ENCODE assay signal across 9 cellular contexts in the genomic region with DNA sequence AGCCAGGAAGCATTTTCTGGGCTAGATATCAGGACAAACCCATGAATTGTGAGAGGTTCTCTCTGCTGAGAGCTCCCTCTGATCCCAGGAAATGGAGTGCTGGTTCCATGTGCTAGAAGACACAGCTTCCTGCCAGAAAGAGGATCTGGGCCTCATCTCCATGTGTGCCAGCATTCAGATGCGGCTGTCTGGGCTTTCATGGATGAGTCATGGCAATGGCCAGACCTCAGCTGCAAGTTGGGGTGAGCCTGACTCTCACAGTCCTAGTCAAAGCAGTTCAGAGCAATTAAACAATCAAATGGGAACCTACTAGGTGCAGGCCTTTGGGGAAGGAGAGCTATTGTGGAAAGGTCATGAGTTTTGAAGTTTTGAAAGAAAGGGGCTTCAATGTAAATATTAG.
A peak's percentile ranks its signal among the peaks of the same experiment; 100 is the strongest.
DNase-seq lines count a peak whose midpoint lies in the region; ATAC-seq and TF ChIP-seq lines count a peak whose summit lies in the region.
"Had no signal": no experiment of that assay in that cellular context is flagged by ENCODE, and none has a peak within 500 bp of the region (broad histone marks: within the 10 kb centered on the region; RNA-seq: fewer than 3 reads in every experiment).

No MANE protein-coding gene starts in this region.

- TF ChIP-seq CTCF in WTC11 (IDR thresholded peaks at IDR 0.05) (no peak), GM13976 (IDR thresholded peaks at IDR 0.05; ENCODE audit: borderline replicate concordance, control extremely low read depth, extremely low read depth, insufficient read depth, missing control alignments) (no peak)

- no peaks in the 10 kb centered on the region for H3K36me3 ChIP-seq in stomach smooth muscle (ENCODE audit: control insufficient read depth in 2 of 2, insufficient read depth in 2 of 2, low read length in 2 of 2)

- H3K4me1 Mint-ChIP-seq in WTC11, result peaks cover 13% of the 10 kb centered on the region

- H3K27me3 ChIP-seq in stomach smooth muscle (ENCODE audit: control insufficient read depth in 1 of 2, insufficient read depth in 2 of 2, low read length in 2 of 2), result no peaks in the 10 kb centered on the region

- H3K9me3 Mint-ChIP-seq in WTC11, result peaks cover 5% of the 10 kb centered on the region; the same call in 1 of the 2 replicates

- no peak overlapping the region for H3K4me3 Mint-ChIP-seq in WTC11

- no peak overlapping the region for H3K9ac ChIP-seq in stomach smooth muscle (ENCODE audit: low read length in 2 of 2)

- peak overlapping the region; percentile 46 for H3K27ac ChIP-seq in stomach smooth muscle (ENCODE audit: low read length)

- DNase-seq in HK-2 (ENCODE audit: unreplicated experiment) (peak; percentile 24), WTC11 (ENCODE audit: low spot score) (no peak), hepatic stellate cell (ENCODE audit: low spot score) (peak; percentile 55), GM13976 (ENCODE audit: low spot score) (no peak)
- DNase-seq in activated CD4-positive, alpha-beta T cell treated with anti-CD3 and anti-CD28 coated beads for 1 hour, result no peak
- DNase-seq: SHP77 had no signal

- POLR2A ChIA-PET in WTC11 (lab: Charles Lee), result no interaction called here

- H3K36me3 Mint-ChIP-seq in WTC11, result no peaks in the 10 kb centered on the region

- H3K27ac Mint-ChIP-seq in WTC11, result no peak overlapping the region

- H3K4me1 ChIP-seq in stomach smooth muscle (ENCODE audit: control insufficient read depth, insufficient read depth, low read length), result peaks cover 24% of the 10 kb centered on the region

- H3K4me3 ChIP-seq in stomach smooth muscle (ENCODE audit: low read length in 2 of 2), result peak overlapping the region in 1 of 2 donors; percentile 3

- no peaks in the 10 kb centered on the region for H3K9me3 ChIP-seq in stomach smooth muscle (ENCODE audit: control insufficient read depth in 2 of 2, low read length in 2 of 2)

- CTCF ChIA-PET in WTC11 (lab: Charles Lee), result interaction anchor here (0.9 to 1.3 kb wide), 2 partner anchors 32 to 56 kb away, joined by 4 to 5 read pairs; no protein-coding TSS in a partner anchor

- in situ Hi-C loops in GM13976 (cut with MboI; ENCODE audit: low sequenced_read_pairs, unreplicated experiment), result no loop called here

- ATAC-seq in WTC11, result peak; percentile 30; the same call in 1 of the 2 replicates
- ATAC-seq in GM19467 (IDR thresholded peaks at IDR 0.05; ENCODE audit: unreplicated experiment), result no peak
- no peak for ATAC-seq in GM19452 (IDR thresholded peaks at IDR 0.05; ENCODE audit: unreplicated experiment)

- no peaks in the 10 kb centered on the region for H3K27me3 Mint-ChIP-seq in WTC11 (ENCODE audit: low read depth)

TF ChIP-seq in WTC11, 78 proteins besides CTCF, POLR2A, EP300 and RAD21:
- TF ChIP-seq ZNF263 (CRISPR knock-in tag; IDR thresholded peaks at IDR 0.05; ENCODE audit: low read depth) (no peak), ZNF219 (CRISPR knock-in tag; IDR thresholded peaks at IDR 0.05; ENCODE audit: borderline replicate concordance) (no peak), ZNF416 (CRISPR knock-in tag; IDR thresholded peaks at IDR 0.05) (no peak), GTF2I (CRISPR knock-in tag; conservative IDR thresholded peaks at IDR 0.05) (no peak)

Comparison
In these comparisons a context has a peak if more than half of its experiments do, and no peak if none do; other contexts are left out.
1. DNase-seq: peak in HK-2 (single experiment) and hepatic stellate cell (single experiment); none in WTC11 (single experiment), GM13976 (single experiment) and activated CD4-positive, alpha-beta T cell treated with anti-CD3 and anti-CD28 coated beads for 1 hour (single experiment).